ENCODE assay signal across 2 cellular contexts in genomic region chr1:169110691-169111447, GRCh38.
TF ChIP-seq lines count a peak whose summit lies in the region.

No MANE protein-coding gene starts in this region.

TF ChIP-seq in A549, 52 proteins besides CTCF, POLR2A, EP300 and RAD21:
- TF ChIP-seq MAX (IDR thresholded peaks at IDR 0.05) (no peak), HOXA7 (CRISPR knock-in tag; IDR thresholded peaks at IDR 0.05) (no peak), ATOH8 (CRISPR knock-in tag; IDR thresholded peaks at IDR 0.05; ENCODE audit: low read depth) (no peak)

TF ChIP-seq in endothelial cell of umbilical vein, 7 proteins besides CTCF, POLR2A, EP300 and RAD21:
- TF ChIP-seq FOS (IDR thresholded peaks at IDR 0.05; ENCODE audit: borderline replicate concordance, insufficient read depth, low read length) (peak; percentile 5), JUN (IDR thresholded peaks at IDR 0.05; ENCODE audit: borderline replicate concordance, insufficient read depth, insufficient read length, low read depth) (peak; percentile 13), MAX (IDR thresholded peaks at IDR 0.05; ENCODE audit: insufficient read depth, insufficient read length) (no peak)
